22 cellular contexts compared by ENCODE assay signal in the genomic region with DNA sequence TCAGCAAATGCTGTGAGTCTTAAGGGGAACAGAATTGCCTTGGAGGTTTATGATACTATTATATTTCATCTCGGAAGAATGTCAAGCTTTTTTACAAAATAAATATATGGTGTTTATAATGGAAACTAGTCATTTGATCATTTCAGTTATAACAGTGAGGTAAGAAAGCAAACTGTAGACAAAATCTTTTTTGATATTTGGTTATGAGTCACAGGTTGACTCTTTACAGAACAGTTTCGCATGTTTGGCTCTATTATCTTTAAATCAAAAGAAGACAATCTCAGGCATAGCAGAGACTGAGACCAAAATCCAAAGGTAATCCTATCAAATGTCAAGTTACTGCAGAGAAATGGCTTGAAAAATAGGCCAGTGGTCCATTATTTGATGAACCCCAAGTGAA.
"Had no signal": no experiment of that assay in that cellular context is flagged by ENCODE, and none has a peak within 500 bp of the region (broad histone marks: within the 10 kb centered on the region; RNA-seq: fewer than 3 reads in every experiment).

No MANE protein-coding gene starts in this region.

- H3K9me3 ChIP-seq: Peyer's patch, SJCRH30 had no signal

- H2AFZ ChIP-seq: PC-9 had no signal

- H3K4me1 ChIP-seq: Peyer's patch, SJCRH30 had no signal

- H3K4me3 ChIP-seq: PC-9, Peyer's patch, SJCRH30 had no signal

- H3K27me3 ChIP-seq: Peyer's patch, SJCRH30 had no signal

- H3K27ac ChIP-seq: PC-9, Peyer's patch, SJCRH30 had no signal

- H3K36me3 ChIP-seq: Peyer's patch, SJCRH30 had no signal

- ATAC-seq: Right ventricle myocardium inferior, SK-N-SH treated with all-trans-retinoic acid at 6 μM for 48 hours had no signal

- DNase-seq: Karpas-422, KG1, MM.1S, NCI-H1092 treated with DMSO at 0.1 percent for 48 hours, NCI-H1417, NCI-H1436 treated with DMSO at 0.1 percent for 48 hours, NCI-H1694, NCI-H187 treated with DMSO at 0.1 percent for 48 hours, NCI-H2029 treated with DMSO at 0.1 percent for 48 hours, NCI-H2171 treated with DMSO at 0.1 percent for 48 hours, NCI-H345, NCI-H446 treated with DMSO at 0.1 percent for 48 hours, NCI-H510A treated with DMSO at 0.1 percent for 48 hours, NCI-H526 treated with DMSO at 0.1 percent for 48 hours, NCI-H748 treated with DMSO at 0.1 percent for 48 hours, PC-9, Peyer's patch, SHP77 treated with DMSO at 0.1 percent for 48 hours, SJCRH30, T-helper 1 cell had no signal

- H3K4me2 ChIP-seq: PC-9 had no signal
